Comparison of ENCODE assay signal across 1 cellular context in genomic region chrX:152313529-152314302, GRCh38.
A peak's percentile ranks its signal among the peaks of the same experiment; 100 is the strongest.
TF ChIP-seq lines count a peak whose summit lies in the region.

No MANE protein-coding gene starts in this region.

TF ChIP-seq in K562, 482 proteins besides CTCF, POLR2A, EP300 and RAD21 (continued from another document):
- TF ChIP-seq AFF4 (CRISPR knock-in tag; IDR thresholded peaks at IDR 0.05), result no peak
- TF ChIP-seq MAZ (CRISPR knock-in tag; conservative IDR thresholded peaks at IDR 0.05 in 1 of 2, IDR thresholded peaks at IDR 0.05 in 1 of 2), result no peak
- TF ChIP-seq ARID1B (IDR thresholded peaks at IDR 0.05), result 0 out of 2 replicates have a peak, but pooled peaks have one; percentile 16
- TF ChIP-seq PRDM10 (IDR thresholded peaks at IDR 0.05; ENCODE audit: partially characterized antibody), result peak; percentile 15
- no peak for TF ChIP-seq EZH2 (IDR thresholded peaks at IDR 0.05; ENCODE audit: borderline replicate concordance, low read depth, low read length)
- no peak for TF ChIP-seq ZMIZ1 (IDR thresholded peaks at IDR 0.05; ENCODE audit: low read depth in 2 of 2, low read length in 2 of 2)
- no peak for TF ChIP-seq ETV6 (IDR thresholded peaks at IDR 0.05; ENCODE audit: borderline replicate concordance in 1 of 2, low read depth in 2 of 2, low read length in 1 of 2)
- no peak for TF ChIP-seq ETV6 (CRISPR knock-in tag; IDR thresholded peaks at IDR 0.05; ENCODE audit: borderline replicate concordance)
- TF ChIP-seq HMBOX1 (IDR thresholded peaks at IDR 0.05), result no peak
- no peak for TF ChIP-seq ZNF449 (CRISPR knock-in tag; IDR thresholded peaks at IDR 0.05)
- TF ChIP-seq MEIS2 (IDR thresholded peaks at IDR 0.05; ENCODE audit: partially characterized antibody), result no peak
- peak; percentile 93 for TF ChIP-seq ZNF12 (CRISPR knock-in tag; IDR thresholded peaks at IDR 0.05)
- TF ChIP-seq SPI1 (IDR thresholded peaks at IDR 0.05; ENCODE audit: borderline replicate concordance, low read depth, low read length), result no peak
- no peak for TF ChIP-seq RBM34 (IDR thresholded peaks at IDR 0.05; ENCODE audit: borderline replicate concordance, insufficient read depth, low read length)
- no peak for TF ChIP-seq SMARCB1 (IDR thresholded peaks at IDR 0.05; ENCODE audit: insufficient read length, low read depth)
- TF ChIP-seq L3MBTL2 (IDR thresholded peaks at IDR 0.05), result no peak
- TF ChIP-seq BCLAF1 (IDR thresholded peaks at IDR 0.05; ENCODE audit: borderline replicate concordance in 1 of 2, control insufficient read depth in 1 of 2, low read depth in 2 of 2, low read length in 1 of 2), result no peak
- no peak for TF ChIP-seq ZNF24 (IDR thresholded peaks at IDR 0.05)
- no peak for TF ChIP-seq POLR2AphosphoS5 (IDR thresholded peaks at IDR 0.05; ENCODE audit: control insufficient read depth, insufficient read depth, low read depth, low read length)
